In genomic region chr1:56284933-56285332, GRCh38 we compare ENCODE assay signal across 17 cellular contexts.
DNase-seq lines count a peak whose midpoint lies in the region; ATAC-seq and TF ChIP-seq lines count a peak whose summit lies in the region.
"Had no signal": no experiment of that assay in that cellular context is flagged by ENCODE, and none has a peak within 500 bp of the region (broad histone marks: within the 10 kb centered on the region; RNA-seq: fewer than 3 reads in every experiment).

No MANE protein-coding gene starts in this region.

- no peak overlapping the region for H3K4me3 ChIP-seq in AG04449 (ENCODE audit: low read depth, low read length)
- H3K4me3 ChIP-seq in Karpas-422 (ENCODE audit: low read length), result no peak overlapping the region
- H3K4me3 ChIP-seq in fibroblast of lung (replicated peaks in 1 of 4; ENCODE audit: control extremely low read depth in 1 of 4, insufficient read depth in 1 of 4, low read depth in 3 of 4, low read length in 4 of 4), result no peak overlapping the region
- H3K4me3 ChIP-seq in right lobe of liver, result no peak overlapping the region
- H3K4me3 ChIP-seq in stomach, result no peak overlapping the region
- H3K4me3 ChIP-seq: coronary artery, lower lobe of right lung, vagina had no signal

- intact Hi-C loops in right lobe of liver (cut with DNase I), result no loop called here
- intact Hi-C loops in stomach (cut with DNase I; ENCODE audit: low total_unique reads), result no loop called here

- H3K79me2 ChIP-seq in Karpas-422 (ENCODE audit: low read length), result no peaks in the 10 kb centered on the region
- no peaks in the 10 kb centered on the region for H3K79me2 ChIP-seq in fibroblast of lung (ENCODE audit: control insufficient read depth, insufficient read depth, low read length)

- H3K27me3 ChIP-seq in Karpas-422 (ENCODE audit: low read length) (no peaks in the 10 kb centered on the region), fibroblast of lung (ENCODE audit: control insufficient read depth, insufficient read depth, low read length) (no peaks in the 10 kb centered on the region), right lobe of liver (no peaks in the 10 kb centered on the region), stomach (no peaks in the 10 kb centered on the region)
- H3K27me3 ChIP-seq: vagina had no signal

- H3K9me3 ChIP-seq in Karpas-422 (ENCODE audit: low read length) (no peaks in the 10 kb centered on the region), fibroblast of lung (ENCODE audit: control insufficient read depth, insufficient read depth, low read depth, low read length) (no peaks in the 10 kb centered on the region), right lobe of liver (no peaks in the 10 kb centered on the region), stomach (no peaks in the 10 kb centered on the region)
- H3K9me3 ChIP-seq: lower lobe of right lung, vagina had no signal

- H3K4me1 ChIP-seq in Karpas-422 (ENCODE audit: low read length), result no peaks in the 10 kb centered on the region
- no peaks in the 10 kb centered on the region for H3K4me1 ChIP-seq in fibroblast of lung (ENCODE audit: control insufficient read depth, extremely low read depth, insufficient read depth, low read length)
- H3K4me1 ChIP-seq in right lobe of liver, result peaks cover 0 to 10% (median 0%) of the 10 kb centered on the region in 4 donors
- no peaks in the 10 kb centered on the region for H3K4me1 ChIP-seq in stomach

- H3K36me3 ChIP-seq in Karpas-422 (ENCODE audit: insufficient read depth, low read length), result no peaks in the 10 kb centered on the region
- no peaks in the 10 kb centered on the region for H3K36me3 ChIP-seq in fibroblast of lung (ENCODE audit: control insufficient read depth, insufficient read depth, low read length)
- no peaks in the 10 kb centered on the region for H3K36me3 ChIP-seq in right lobe of liver
- H3K36me3 ChIP-seq in stomach, result no peaks in the 10 kb centered on the region
- H3K36me3 ChIP-seq: lower lobe of right lung, vagina had no signal

- CTCF ChIA-PET in AG04449 (lab: Yijun Ruan, JAX), result interaction anchor here (1.6 kb wide), 1 partner anchor 12 kb away, joined by 3 read pairs; no protein-coding TSS in a partner anchor
- CTCF ChIA-PET in HEK293T (lab: Yijun Ruan, JAX), result no interaction called here

- 17% methylated on average over 1 of the region's 3 CpGs for WGBS in right lobe of liver (ENCODE audit: insufficient coverage, low coverage, low lambda C conversion rate, missing lambda C conversion rate)
- WGBS in stomach, 5 donors, result 28 to 45% (median 38%) methylated on average over 3 of the region's 3 CpGs

- H3K9me2 ChIP-seq in Karpas-422 (replicated peaks; ENCODE audit: insufficient read depth, low read length), result no peaks in the 10 kb centered on the region

- ATAC-seq in right lobe of liver, result peak; percentile 55 to 96 (median 66)
- ATAC-seq in GM18520 (IDR thresholded peaks at IDR 0.05; ENCODE audit: unreplicated experiment), result no peak
- ATAC-seq: activated CD8-positive, alpha-beta memory T cell treated with anti-CD3 and anti-CD28 coated beads, Interleukin-2, amount 10 ng/mL, durations not matched to agents 7 days and 5 days; lower lobe of right lung had no signal

- no peaks in the 10 kb centered on the region for H4K20me1 ChIP-seq in Karpas-422 (ENCODE audit: insufficient read depth, low read depth, low read length)
- H4K20me1 ChIP-seq in fibroblast of lung (ENCODE audit: control insufficient read depth, extremely low read depth, insufficient read depth, low read length), result no peaks in the 10 kb centered on the region

- TF ChIP-seq POLR2A in right lobe of liver (IDR thresholded peaks at IDR 0.05) (no peak), stomach (IDR thresholded peaks at IDR 0.05) (no peak)

- H3K27ac ChIP-seq in Karpas-422 (ENCODE audit: low read length) (no peak overlapping the region), fibroblast of lung (ENCODE audit: insufficient read depth, low read length) (no peak overlapping the region), right lobe of liver (no peak overlapping the region), stomach (no peak overlapping the region)
- H3K27ac ChIP-seq: coronary artery, lower lobe of right lung, vagina had no signal

- H2AFZ ChIP-seq in Karpas-422 (ENCODE audit: low read length) (no peak overlapping the region), fibroblast of lung (ENCODE audit: low read length) (no peak overlapping the region)

- DNase-seq in AG04449 (ENCODE audit: low read depth, low spot score), result peak; percentile 49
- DNase-seq in Karpas-422, result peak; percentile 20
- peak; percentile 27 to 74 for DNase-seq in fibroblast of lung (ENCODE audit: low read depth in 2 of 2)
- peak in 1 of 3 donors; percentile 25 for DNase-seq in right lobe of liver
- DNase-seq in NCI-H146 treated with DMSO at 0.1 percent for 48 hours (lab: John Stamatoyannopoulos, UW; ENCODE audit: unreplicated experiment), result no peak
- no peak for DNase-seq in stomach
- DNase-seq in HEK293T (ENCODE audit: extremely low spot score), result no peak
- DNase-seq: activated CD8-positive, alpha-beta memory T cell treated with anti-CD3 and anti-CD28 coated beads, Interleukin-2, amount 10 ng/mL, durations not matched to agents 7 days and 5 days; AML-193; foreskin melanocyte; HCEC 1CT; lower lobe of right lung; NCI-H526 treated with DMSO at 0.1 percent for 48 hours; SHP77 treated with DMSO at 0.1 percent for 48 hours had no signal

- no peak for TF ChIP-seq CTCF in AG04449 (IDR thresholded peaks at IDR 0.05; ENCODE audit: insufficient read depth, low read length, missing control alignments)
- no peak for TF ChIP-seq CTCF in fibroblast of lung (conservative IDR thresholded peaks at IDR 0.05 in 1 of 2, IDR thresholded peaks at IDR 0.05 in 1 of 2; ENCODE audit: low read depth in 1 of 2, low read length in 2 of 2)
- no peak for TF ChIP-seq CTCF in right lobe of liver (IDR thresholded peaks at IDR 0.05)
- TF ChIP-seq CTCF in stomach (IDR thresholded peaks at IDR 0.05), result no peak

- POLR2A ChIA-PET in AG04449 (lab: Yijun Ruan, JAX) (no interaction called here), HEK293T (lab: Yijun Ruan, JAX) (no interaction called here)

- TF ChIP-seq EP300 in stomach (IDR thresholded peaks at IDR 0.05), result no peak

- no peak overlapping the region for H3K9ac ChIP-seq in Karpas-422 (ENCODE audit: low read length)
- H3K9ac ChIP-seq in fibroblast of lung (ENCODE audit: insufficient read depth, low read length), result no peak overlapping the region

- no peak overlapping the region for H3K4me2 ChIP-seq in Karpas-422 (ENCODE audit: low read depth, low read length, poor library complexity, severe bottlenecking)
- H3K4me2 ChIP-seq in fibroblast of lung (ENCODE audit: extremely low read depth, insufficient read depth, low read length), result no peak overlapping the region

TF ChIP-seq in HEK293T, 16 proteins besides CTCF, POLR2A, EP300 and RAD21:
- TF ChIP-seq BHLHE40 (IDR thresholded peaks at IDR 0.05; ENCODE audit: borderline replicate concordance) (no peak), SP1 (IDR thresholded peaks at IDR 0.05) (no peak), CTBP1 (IDR thresholded peaks at IDR 0.05; ENCODE audit: borderline replicate concordance) (no peak), HDGF (IDR thresholded peaks at IDR 0.05; ENCODE audit: borderline replicate concordance) (no peak), FOXA1 (IDR thresholded peaks at IDR 0.05) (no peak), ARNT (IDR thresholded peaks at IDR 0.05) (no peak), ZNF384 (IDR thresholded peaks at IDR 0.05) (no peak), FOXK2 (IDR thresholded peaks at IDR 0.05) (no peak)
- TF ChIP-seq, protein P1, sequence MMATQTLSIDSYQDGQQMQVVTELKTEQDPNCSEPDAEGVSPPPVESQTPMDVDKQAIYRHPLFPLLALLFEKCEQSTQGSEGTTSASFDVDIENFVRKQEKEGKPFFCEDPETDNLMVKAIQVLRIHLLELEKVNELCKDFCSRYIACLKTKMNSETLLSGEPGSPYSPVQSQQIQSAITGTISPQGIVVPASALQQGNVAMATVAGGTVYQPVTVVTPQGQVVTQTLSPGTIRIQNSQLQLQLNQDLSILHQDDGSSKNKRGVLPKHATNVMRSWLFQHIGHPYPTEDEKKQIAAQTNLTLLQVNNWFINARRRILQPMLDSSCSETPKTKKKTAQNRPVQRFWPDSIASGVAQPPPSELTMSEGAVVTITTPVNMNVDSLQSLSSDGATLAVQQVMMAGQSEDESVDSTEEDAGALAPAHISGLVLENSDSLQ (IDR thresholded peaks at IDR 0.05), result no peak

Comparison
In these comparisons a context has a peak if more than half of its experiments do, and no peak if none do; other contexts are left out.
1. DNase-seq: peak in AG04449 (single experiment), Karpas-422 (single experiment) and fibroblast of lung (2 of 2); none in NCI-H146 treated with DMSO at 0.1 percent for 48 hours (single experiment), stomach (single experiment) and HEK293T (single experiment).